In the genomic region with DNA sequence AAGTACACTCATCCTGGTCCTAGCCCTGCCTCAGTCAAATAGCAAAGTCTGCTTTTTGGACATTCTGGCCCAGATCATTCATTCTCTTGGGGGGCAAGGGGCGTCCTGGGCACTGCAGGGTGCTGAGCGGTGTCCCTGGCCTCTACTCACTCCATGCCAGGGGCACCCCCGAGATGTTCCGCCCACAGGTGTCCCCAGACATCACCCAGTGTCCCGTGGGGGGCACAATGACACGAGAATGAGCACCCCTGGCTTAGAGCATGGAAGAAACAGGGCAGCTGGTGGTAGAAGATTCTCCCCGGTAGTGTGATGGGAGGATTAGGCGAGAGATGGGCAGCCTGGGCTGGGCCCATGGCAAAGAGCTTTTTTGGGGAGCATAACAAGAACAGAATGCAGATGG, we compare ENCODE assay signal across 12 cellular contexts.
"Had no signal": no experiment of that assay in that cellular context is flagged by ENCODE, and none has a peak within 500 bp of the region (broad histone marks: within the 10 kb centered on the region; RNA-seq: fewer than 3 reads in every experiment).

No MANE protein-coding gene starts in this region.

- H3K36me3 ChIP-seq: esophagus squamous epithelium had no signal

- H3K27me3 Mint-ChIP-seq: activated CD8-positive, alpha-beta memory T cell treated with anti-CD3 and anti-CD28 coated beads, Interleukin-2, amount 10 ng/mL, durations not matched to agents 7 days and 5 days; activated naive CD8-positive, alpha-beta T cell treated with anti-CD3 and anti-CD28 coated beads for 36 hours; activated T-cell treated with anti-CD3 and anti-CD28 coated beads, Interleukin-2, amount 50 U/mL, for 24 hours had no signal

- DNase-seq: activated CD4-positive, alpha-beta T cell treated with anti-CD3 and anti-CD28 coated beads, Interleukin-2, amount 50 U/mL, for 4 hours; activated CD8-positive, alpha-beta memory T cell treated with anti-CD3 and anti-CD28 coated beads, Interleukin-2, amount 10 ng/mL, durations not matched to agents 7 days and 5 days; activated effector memory CD4-positive, alpha-beta T cell treated with anti-CD3 and anti-CD28 coated beads, Interleukin-2, amount 50 U/mL, for 16 hours; activated naive CD8-positive, alpha-beta T cell treated with anti-CD3 and anti-CD28 coated beads for 36 hours; activated T-cell treated with anti-CD3 and anti-CD28 coated beads, Interleukin-2, amount 50 U/mL, for 24 hours; aorta; dorsolateral prefrontal cortex; esophagus squamous epithelium; foreskin fibroblast; head of caudate nucleus; stimulated activated naive CD8-positive, alpha-beta T cell treated with anti-CD3 and anti-CD28 coated beads, Interleukin-15, Interleukin-2, amounts not matched to agents 100 U/mL and 50 U/mL, for 24 hours; testis had no signal

- H3K27ac ChIP-seq: dorsolateral prefrontal cortex, esophagus squamous epithelium, testis had no signal

- H3K9me3 ChIP-seq: esophagus squamous epithelium, testis had no signal

- H3K4me3 Mint-ChIP-seq: activated CD8-positive, alpha-beta memory T cell treated with anti-CD3 and anti-CD28 coated beads, Interleukin-2, amount 10 ng/mL, durations not matched to agents 7 days and 5 days; activated naive CD8-positive, alpha-beta T cell treated with anti-CD3 and anti-CD28 coated beads for 36 hours; activated T-cell treated with anti-CD3 and anti-CD28 coated beads, Interleukin-2, amount 50 U/mL, for 24 hours had no signal

- H3K36me3 Mint-ChIP-seq: activated CD8-positive, alpha-beta memory T cell treated with anti-CD3 and anti-CD28 coated beads, Interleukin-2, amount 10 ng/mL, durations not matched to agents 7 days and 5 days; activated naive CD8-positive, alpha-beta T cell treated with anti-CD3 and anti-CD28 coated beads for 36 hours had no signal

- H3K27ac Mint-ChIP-seq: activated CD8-positive, alpha-beta memory T cell treated with anti-CD3 and anti-CD28 coated beads, Interleukin-2, amount 10 ng/mL, durations not matched to agents 7 days and 5 days; activated naive CD8-positive, alpha-beta T cell treated with anti-CD3 and anti-CD28 coated beads for 36 hours; activated T-cell treated with anti-CD3 and anti-CD28 coated beads, Interleukin-2, amount 50 U/mL, for 24 hours had no signal

- H3K4me3 ChIP-seq: dorsolateral prefrontal cortex, esophagus squamous epithelium, testis had no signal

- H3K9me3 Mint-ChIP-seq: activated naive CD8-positive, alpha-beta T cell treated with anti-CD3 and anti-CD28 coated beads for 36 hours; activated T-cell treated with anti-CD3 and anti-CD28 coated beads, Interleukin-2, amount 50 U/mL, for 24 hours had no signal

- H3K27me3 ChIP-seq: dorsolateral prefrontal cortex, esophagus squamous epithelium, testis had no signal

- ATAC-seq: activated CD8-positive, alpha-beta memory T cell treated with anti-CD3 and anti-CD28 coated beads, Interleukin-2, amount 10 ng/mL, durations not matched to agents 7 days and 5 days; stimulated activated naive CD8-positive, alpha-beta T cell treated with anti-CD3 and anti-CD28 coated beads, Interleukin-15, Interleukin-2, amounts not matched to agents 100 U/mL and 50 U/mL, for 24 hours had no signal
